17 cellular contexts compared by ENCODE assay signal in the genomic region with DNA sequence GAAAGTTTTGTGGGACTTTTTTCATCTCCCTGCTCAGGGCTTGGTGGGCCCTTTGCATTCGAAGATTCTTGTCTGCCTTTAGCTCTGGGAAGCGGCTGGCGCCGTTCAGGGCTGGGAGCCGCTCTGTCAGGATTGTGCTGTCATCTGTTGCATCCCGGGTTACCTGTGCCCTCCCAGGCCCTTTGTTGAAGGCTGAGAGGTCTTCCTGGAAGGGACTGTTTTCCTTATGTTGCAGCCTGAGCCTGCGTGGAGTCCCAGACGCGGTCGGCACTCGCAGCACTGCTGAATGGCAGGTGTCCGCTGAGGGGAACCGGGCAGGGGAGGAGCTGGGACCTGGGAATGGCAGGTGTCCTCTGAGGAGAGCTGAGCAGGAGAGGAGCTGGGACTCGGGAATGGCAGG. TPM values are rescaled to one million over a fixed set of nuclear protein-coding genes. Genes with fewer than 3 reads are reported as not detected.
A peak's percentile ranks its signal among the peaks of the same experiment; 100 is the strongest.
DNase-seq lines count a peak whose midpoint lies in the region; ATAC-seq and TF ChIP-seq lines count a peak whose summit lies in the region.
"Had no signal": no experiment of that assay in that cellular context is flagged by ENCODE, and none has a peak within 500 bp of the region (broad histone marks: within the 10 kb centered on the region; RNA-seq: fewer than 3 reads in every experiment).

No MANE protein-coding gene starts in this region.

- H3K27me3 ChIP-seq in CD4-positive, CD25-positive, alpha-beta regulatory T cell (ENCODE audit: control insufficient read depth, insufficient read depth, low read length) = no peaks in the 10 kb centered on the region
- H3K27me3 ChIP-seq in neural progenitor cell = no peaks in the 10 kb centered on the region

- peaks cover 49% of the 10 kb centered on the region for H4K20me1 ChIP-seq in neural progenitor cell (ENCODE audit: low read depth)

- no peaks in the 10 kb centered on the region for H3K9me3 ChIP-seq in CD4-positive, CD25-positive, alpha-beta regulatory T cell (ENCODE audit: control insufficient read depth in 2 of 2, low read length in 2 of 2)
- H3K9me3 ChIP-seq in neural progenitor cell (ENCODE audit: low read depth) = no peaks in the 10 kb centered on the region

- H3F3A ChIP-seq in neural progenitor cell (ENCODE audit: low read depth) = peaks cover 5% of the 10 kb centered on the region

- no peaks in the 10 kb centered on the region for H3K36me3 ChIP-seq in CD4-positive, CD25-positive, alpha-beta regulatory T cell (ENCODE audit: control insufficient read depth, insufficient read depth, low read length)
- no peaks in the 10 kb centered on the region for H3K36me3 ChIP-seq in neural progenitor cell

- ATAC-seq in CD4-positive, CD25-positive, alpha-beta regulatory T cell (ENCODE audit: low read depth in 2 of 2) = no peak
- no peak for ATAC-seq in HG03565 (IDR thresholded peaks at IDR 0.05; ENCODE audit: unreplicated experiment)
- ATAC-seq: activated CD8-positive, alpha-beta T cell treated with anti-CD3 and anti-CD28 coated beads, Interleukin-2, amount 10 ng/mL, durations not matched to agents 7 days and 5 days; HCT116 had no signal

- no peak overlapping the region for H2AFZ ChIP-seq in neural progenitor cell (replicated peaks)
- H2AFZ ChIP-seq: PC-9 had no signal

- H3K4me1 Mint-ChIP-seq in CD4-positive, CD25-positive, alpha-beta regulatory T cell = peaks cover 3 to 61% (median 17%) of the 10 kb centered on the region in 4 donors
- H3K4me1 Mint-ChIP-seq in neural progenitor cell = peaks cover 64% of the 10 kb centered on the region

- H3K4me3 ChIP-seq in CD4-positive, CD25-positive, alpha-beta regulatory T cell (ENCODE audit: low read depth, low read length) = no peak overlapping the region
- no peak overlapping the region for H3K4me3 ChIP-seq in neural progenitor cell
- H3K4me3 ChIP-seq: PC-9, skin epidermis had no signal

- no peaks in the 10 kb centered on the region for H3K27me3 Mint-ChIP-seq in CD4-positive, CD25-positive, alpha-beta regulatory T cell
- peaks cover 9% of the 10 kb centered on the region for H3K27me3 Mint-ChIP-seq in neural progenitor cell (ENCODE audit: insufficient read depth, low read depth)

- no peak overlapping the region for H3K27ac ChIP-seq in CD4-positive, CD25-positive, alpha-beta regulatory T cell (ENCODE audit: insufficient read depth, low read length, poor library complexity, severe bottlenecking)
- no peak overlapping the region for H3K27ac ChIP-seq in neural progenitor cell
- H3K27ac ChIP-seq: PC-9, skin epidermis had no signal

- H3K9ac ChIP-seq in neural progenitor cell = no peak overlapping the region

- H3K9me3 Mint-ChIP-seq in CD4-positive, CD25-positive, alpha-beta regulatory T cell = no peaks in the 10 kb centered on the region
- H3K9me3 Mint-ChIP-seq in neural progenitor cell = no peaks in the 10 kb centered on the region
- H3K9me3 Mint-ChIP-seq: dendritic cell treated with granulocyte-macrophage colony-stimulating factor and Interleukin-4, amounts not matched to agents 40 ng/mL and 50 ng/mL, for 4 days had no signal

- H3K79me2 ChIP-seq in neural progenitor cell (ENCODE audit: low read depth) = peaks cover 72% of the 10 kb centered on the region

- no peak overlapping the region for H3K4me2 ChIP-seq in neural progenitor cell
- H3K4me2 ChIP-seq: PC-9 had no signal

- DNase-seq in NCI-H2171 treated with DMSO at 0.1 percent for 48 hours (lab: John Stamatoyannopoulos, UW) (peak; percentile 22), NCI-H2171 (lab: John Stamatoyannopoulos, UW) (no peak), NCI-H774 (lab: John Stamatoyannopoulos, UW) (peak; percentile 32), neural progenitor cell (ENCODE audit: low spot score) (no peak), ureter (ENCODE audit: low spot score) (no peak)
- no peak for DNase-seq in CD4-positive, CD25-positive, alpha-beta regulatory T cell
- no peak for DNase-seq in stimulated activated CD4-positive, alpha-beta T cell treated with anti-CD3 and anti-CD28 coated beads, Interleukin-1b, Interleukin-23, amount 100 ng/mL, for 48 hours
- DNase-seq: activated CD8-positive, alpha-beta T cell treated with anti-CD3 and anti-CD28 coated beads, Interleukin-2, amount 10 ng/mL, durations not matched to agents 7 days and 5 days; immature natural killer cell; occipital lobe; PC-9; stimulated activated naive CD4-positive, alpha-beta T cell; trophoblast cell had no signal

- H3K4me3 Mint-ChIP-seq in CD4-positive, CD25-positive, alpha-beta regulatory T cell = peak overlapping the region in 1 of 4 donors; percentile 68
- H3K4me3 Mint-ChIP-seq in neural progenitor cell = no peak overlapping the region
- H3K4me3 Mint-ChIP-seq: activated CD8-positive, alpha-beta T cell treated with anti-CD3 and anti-CD28 coated beads, Interleukin-2, amount 10 ng/mL, durations not matched to agents 7 days and 5 days; dendritic cell treated with granulocyte-macrophage colony-stimulating factor and Interleukin-4, amounts not matched to agents 40 ng/mL and 50 ng/mL, for 4 days; immature natural killer cell had no signal

- H3K27ac Mint-ChIP-seq in CD4-positive, CD25-positive, alpha-beta regulatory T cell = peak overlapping the region in 2 of 3 donors; percentile 67 to 74
- peak overlapping the region; percentile 81 for H3K27ac Mint-ChIP-seq in neural progenitor cell
- H3K27ac Mint-ChIP-seq: activated CD8-positive, alpha-beta T cell treated with anti-CD3 and anti-CD28 coated beads, Interleukin-2, amount 10 ng/mL, durations not matched to agents 7 days and 5 days; dendritic cell treated with granulocyte-macrophage colony-stimulating factor and Interleukin-4, amounts not matched to agents 40 ng/mL and 50 ng/mL, for 4 days; immature natural killer cell had no signal

- peaks cover 24% of the 10 kb centered on the region for H3K4me1 ChIP-seq in CD4-positive, CD25-positive, alpha-beta regulatory T cell (ENCODE audit: control insufficient read depth, insufficient read depth, low read length, poor library complexity, severe bottlenecking)
- peaks cover 32% of the 10 kb centered on the region for H3K4me1 ChIP-seq in neural progenitor cell

- no peak for TF ChIP-seq CTCF in neural progenitor cell (IDR thresholded peaks at IDR 0.05)

- H3K36me3 Mint-ChIP-seq in CD4-positive, CD25-positive, alpha-beta regulatory T cell = no peaks in the 10 kb centered on the region
- peaks cover 7% of the 10 kb centered on the region for H3K36me3 Mint-ChIP-seq in neural progenitor cell
- H3K36me3 Mint-ChIP-seq: immature natural killer cell had no signal

RNA-seq across cellular contexts. Expression of gene RGS12, which starts 15.9 kb away (rescaled TPM):
- 27.6 TPM for total RNA-seq in CD4-positive, CD25-positive, alpha-beta regulatory T cell
- polyA plus RNA-seq in CD4-positive, CD25-positive, alpha-beta regulatory T cell = 1 to 10 TPM; 3.7 to 6.7 (median 6.0) TPM
- 36.6 and 140 TPM in 2 replicates for total RNA-seq in neural progenitor cell (ENCODE audit: low replicate concordance)
- 50.8 TPM for total RNA-seq in ureter

RNA-seq across cellular contexts. Expression of gene MSANTD1, which starts 59.7 kb away (rescaled TPM):
- 2.0 TPM for total RNA-seq in CD4-positive, CD25-positive, alpha-beta regulatory T cell
- polyA plus RNA-seq in CD4-positive, CD25-positive, alpha-beta regulatory T cell = under 1 TPM in 2 of 4 donors, not detected in 2; 0.05 to 0.22 TPM
- total RNA-seq in neural progenitor cell (ENCODE audit: low replicate concordance) (0.17 and 0.25 TPM in 2 replicates), ureter (1.7 TPM)
- polyA plus RNA-seq: immature natural killer cell had no signal

Comparison
In these comparisons a context has a peak if more than half of its experiments do, and no peak if none do; other contexts are left out.
1. DNase-seq: peak in NCI-H2171 treated with DMSO at 0.1 percent for 48 hours (single experiment) and NCI-H774 (single experiment); none in NCI-H2171 (single experiment), CD4-positive, CD25-positive, alpha-beta regulatory T cell (0 of 3), neural progenitor cell (single experiment), stimulated activated CD4-positive, alpha-beta T cell treated with anti-CD3 and anti-CD28 coated beads, Interleukin-1b, Interleukin-23, amount 100 ng/mL, for 48 hours (single experiment) and ureter (single experiment).